20 cellular contexts compared by ENCODE assay signal in genomic region chr20:50386641-50386960, GRCh38.
DNase-seq lines count a peak whose midpoint lies in the region; ATAC-seq and TF ChIP-seq lines count a peak whose summit lies in the region.
"Had no signal": no experiment of that assay in that cellular context is flagged by ENCODE, and none has a peak within 500 bp of the region (broad histone marks: within the 10 kb centered on the region; RNA-seq: fewer than 3 reads in every experiment).

No MANE protein-coding gene starts in this region.

- H3K9me3 ChIP-seq in CD4-positive, alpha-beta T cell (ENCODE audit: control insufficient read depth, low read length): no peaks in the 10 kb centered on the region
- no peaks in the 10 kb centered on the region for H3K9me3 ChIP-seq in uterus
- H3K9me3 ChIP-seq: neutrophil, Peyer's patch, sigmoid colon had no signal

- POLR2A ChIA-PET in CD4-positive, alpha-beta T cell (lab: Charles Lee): interaction anchor here (0.6 to 1.2 kb wide), 3 partner anchors 8 to 1768 kb away, joined by 3 to 4 read pairs (median 3); no protein-coding TSS in a partner anchor
- POLR2A ChIA-PET in activated CD8-positive, alpha-beta T cell treated with anti-CD3 and anti-CD28 coated beads, Interleukin-2, amount 10 ng/mL, durations not matched to agents 7 days and 5 days (lab: Charles Lee): interaction anchor here (1.2 kb wide), 1 partner anchor 34 kb away, joined by 3 read pairs; no protein-coding TSS in a partner anchor

- no peak for ATAC-seq in CD4-positive, alpha-beta T cell (ENCODE audit: poor library complexity)
- ATAC-seq in activated CD8-positive, alpha-beta T cell treated with anti-CD3 and anti-CD28 coated beads, Interleukin-2, amount 10 ng/mL, durations not matched to agents 7 days and 5 days: peak; percentile 16
- ATAC-seq in GM19023 (IDR thresholded peaks at IDR 0.05; ENCODE audit: unreplicated experiment): no peak

- H3K4me1 ChIP-seq in uterus: no peaks in the 10 kb centered on the region

- peak overlapping the region; percentile 69 for H3K27ac Mint-ChIP-seq in activated CD4-positive, alpha-beta T cell treated with anti-CD3 and anti-CD28 coated beads, Interleukin-2, amount 10 ng/mL, durations not matched to agents 24 days and 14 days
- peak overlapping the region; percentile 68 for H3K27ac Mint-ChIP-seq in CD4-positive, alpha-beta T cell
- peak overlapping the region; percentile 77 for H3K27ac Mint-ChIP-seq in activated CD8-positive, alpha-beta T cell treated with anti-CD3 and anti-CD28 coated beads, Interleukin-2, amount 10 ng/mL, durations not matched to agents 7 days and 5 days
- peak overlapping the region; percentile 39 for H3K27ac Mint-ChIP-seq in mesothelial cell of epicardium
- H3K27ac Mint-ChIP-seq: progenitor cell of endocrine pancreas had no signal

- CTCF ChIA-PET in CD4-positive, alpha-beta T cell (lab: Charles Lee): no interaction called here
- CTCF ChIA-PET in activated CD8-positive, alpha-beta T cell treated with anti-CD3 and anti-CD28 coated beads, Interleukin-2, amount 10 ng/mL, durations not matched to agents 7 days and 5 days (lab: Charles Lee): interaction anchor here (1.0 to 1.3 kb wide), 3 partner anchors 39 to 77 kb away, joined by 3 to 4 read pairs (median 3); no protein-coding TSS in a partner anchor

- H3K36me3 Mint-ChIP-seq in activated CD4-positive, alpha-beta T cell treated with anti-CD3 and anti-CD28 coated beads, Interleukin-2, amount 10 ng/mL, durations not matched to agents 24 days and 14 days (ENCODE audit: low read depth): no peaks in the 10 kb centered on the region
- H3K36me3 Mint-ChIP-seq in CD4-positive, alpha-beta T cell (ENCODE audit: low read depth): no peaks in the 10 kb centered on the region
- H3K36me3 Mint-ChIP-seq in activated CD8-positive, alpha-beta T cell treated with anti-CD3 and anti-CD28 coated beads, Interleukin-2, amount 10 ng/mL, durations not matched to agents 7 days and 5 days (ENCODE audit: low read depth): no peaks in the 10 kb centered on the region
- no peaks in the 10 kb centered on the region for H3K36me3 Mint-ChIP-seq in mesothelial cell of epicardium

- TF ChIP-seq CTCF in CD4-positive, alpha-beta T cell (IDR thresholded peaks at IDR 0.05): no peak
- TF ChIP-seq CTCF in mesothelial cell of epicardium (IDR thresholded peaks at IDR 0.05; ENCODE audit: unreplicated experiment) (no peak), uterus (IDR thresholded peaks at IDR 0.05) (no peak)

- intact Hi-C loops in activated CD4-positive, alpha-beta T cell treated with anti-CD3 and anti-CD28 coated beads, Interleukin-2, amount 10 ng/mL, durations not matched to agents 24 days and 14 days (cut with micrococcal nuclease): loop anchor here (5.0 kb wide), 1 partner anchor 49 kb away; no protein-coding TSS in a partner anchor
- intact Hi-C loops in CD4-positive, alpha-beta T cell (cut with DNase I, micrococcal nuclease): loop anchor here (5.0 to 10.0 kb wide), 2 partner anchors 48 to 194 kb away; partner anchors contain the start of gene CEBPB (in 1 of the 2)
- intact Hi-C loops in uterus (cut with DNase I; ENCODE audit: low total_unique reads): no loop called here

- H3K4me3 ChIP-seq in uterus: no peak overlapping the region
- H3K4me3 ChIP-seq: Peyer's patch, sigmoid colon had no signal

- peak overlapping the region; percentile 60 for H3K4me3 Mint-ChIP-seq in activated CD4-positive, alpha-beta T cell treated with anti-CD3 and anti-CD28 coated beads, Interleukin-2, amount 10 ng/mL, durations not matched to agents 24 days and 14 days
- H3K4me3 Mint-ChIP-seq in CD4-positive, alpha-beta T cell: peak overlapping the region; percentile 2
- H3K4me3 Mint-ChIP-seq in activated CD8-positive, alpha-beta T cell treated with anti-CD3 and anti-CD28 coated beads, Interleukin-2, amount 10 ng/mL, durations not matched to agents 7 days and 5 days: peak overlapping the region; percentile 54
- H3K4me3 Mint-ChIP-seq in mesothelial cell of epicardium: no peak overlapping the region
- H3K4me3 Mint-ChIP-seq: H9 had no signal

- H3K4me1 Mint-ChIP-seq in activated CD4-positive, alpha-beta T cell treated with anti-CD3 and anti-CD28 coated beads, Interleukin-2, amount 10 ng/mL, durations not matched to agents 24 days and 14 days: peaks cover 66% of the 10 kb centered on the region
- peaks cover 62% of the 10 kb centered on the region for H3K4me1 Mint-ChIP-seq in CD4-positive, alpha-beta T cell (ENCODE audit: low read depth)
- H3K4me1 Mint-ChIP-seq in activated CD8-positive, alpha-beta T cell treated with anti-CD3 and anti-CD28 coated beads, Interleukin-2, amount 10 ng/mL, durations not matched to agents 7 days and 5 days (ENCODE audit: low read depth): peaks cover 85% of the 10 kb centered on the region
- peaks cover 41% of the 10 kb centered on the region for H3K4me1 Mint-ChIP-seq in mesothelial cell of epicardium

- no peaks in the 10 kb centered on the region for H3K27me3 ChIP-seq in CD4-positive, alpha-beta T cell (ENCODE audit: control insufficient read depth, insufficient read depth, low read length)
- no peaks in the 10 kb centered on the region for H3K27me3 ChIP-seq in uterus
- H3K27me3 ChIP-seq: Peyer's patch, sigmoid colon had no signal

- H3K36me3 ChIP-seq in uterus: no peaks in the 10 kb centered on the region
- H3K36me3 ChIP-seq: neutrophil, Peyer's patch, sigmoid colon had no signal

- no peaks in the 10 kb centered on the region for H3K27me3 Mint-ChIP-seq in activated CD4-positive, alpha-beta T cell treated with anti-CD3 and anti-CD28 coated beads, Interleukin-2, amount 10 ng/mL, durations not matched to agents 24 days and 14 days
- no peaks in the 10 kb centered on the region for H3K27me3 Mint-ChIP-seq in CD4-positive, alpha-beta T cell
- H3K27me3 Mint-ChIP-seq in activated CD8-positive, alpha-beta T cell treated with anti-CD3 and anti-CD28 coated beads, Interleukin-2, amount 10 ng/mL, durations not matched to agents 7 days and 5 days (ENCODE audit: low read depth): no peaks in the 10 kb centered on the region
- no peaks in the 10 kb centered on the region for H3K27me3 Mint-ChIP-seq in mesothelial cell of epicardium (ENCODE audit: low read depth)

- DNase-seq in activated CD4-positive, alpha-beta T cell treated with anti-CD3 and anti-CD28 coated beads, Interleukin-2, amount 10 ng/mL, durations not matched to agents 24 days and 14 days: no peak
- no peak for DNase-seq in activated CD4-positive, alpha-beta T cell treated with anti-CD3 and anti-CD28 coated beads, Interleukin-2, amount 50 U/mL, for 48 hours
- peak in 1 of 10 experiments; percentile 3 for DNase-seq in CD4-positive, alpha-beta T cell
- no peak for DNase-seq in activated CD8-positive, alpha-beta T cell treated with anti-CD3 and anti-CD28 coated beads, Interleukin-2, amount 10 ng/mL, durations not matched to agents 7 days and 5 days
- no peak for DNase-seq in mesothelial cell of epicardium (ENCODE audit: low spot score in 2 of 2, unreplicated experiment in 2 of 2)
- DNase-seq in uterus: no peak
- no peak for DNase-seq in erythroblast (lab: John Stamatoyannopoulos, UW)
- DNase-seq: AML-193, cerebellar nuclear complex, H9, NCI-H1048, NCI-H1694 treated with DMSO at 0.1 percent for 48 hours, NCI-H69, SIG-M5, sigmoid colon had no signal

- no peak overlapping the region for H3K27ac ChIP-seq in CD4-positive, alpha-beta T cell (ENCODE audit: low read depth, low read length)
- H3K27ac ChIP-seq in uterus: no peak overlapping the region
- H3K27ac ChIP-seq: epithelial cell of prostate, neutrophil, sigmoid colon had no signal

- no peaks in the 10 kb centered on the region for H3K9me3 Mint-ChIP-seq in activated CD4-positive, alpha-beta T cell treated with anti-CD3 and anti-CD28 coated beads, Interleukin-2, amount 10 ng/mL, durations not matched to agents 24 days and 14 days
- no peaks in the 10 kb centered on the region for H3K9me3 Mint-ChIP-seq in CD4-positive, alpha-beta T cell
- no peaks in the 10 kb centered on the region for H3K9me3 Mint-ChIP-seq in activated CD8-positive, alpha-beta T cell treated with anti-CD3 and anti-CD28 coated beads, Interleukin-2, amount 10 ng/mL, durations not matched to agents 7 days and 5 days (ENCODE audit: insufficient read depth)
- H3K9me3 Mint-ChIP-seq in mesothelial cell of epicardium: no peaks in the 10 kb centered on the region
- H3K9me3 Mint-ChIP-seq: H9 had no signal

- no peak for TF ChIP-seq POLR2A in uterus (IDR thresholded peaks at IDR 0.05)
- no peak for TF ChIP-seq POLR2A in erythroblast (IDR thresholded peaks at IDR 0.05; ENCODE audit: low read length)
